Comparison of ENCODE assay signal across 23 cellular contexts in genomic region chr7:11551470-11551869, GRCh38.
"Had no signal": no experiment of that assay in that cellular context is flagged by ENCODE, and none has a peak within 500 bp of the region (broad histone marks: within the 10 kb centered on the region; RNA-seq: fewer than 3 reads in every experiment).

No MANE protein-coding gene starts in this region.

- FAIRE-seq: endothelial cell of umbilical vein, islet of Langerhans, keratinocyte had no signal

- ATAC-seq: gastrocnemius medialis, heart right ventricle, left cardiac atrium, left lung, left ventricle myocardium superior, lower lobe of right lung, mucosa of descending colon had no signal

- H3K36me3 ChIP-seq: esophagus muscularis mucosa, gastrocnemius medialis, heart right ventricle, left lung, lower lobe of right lung had no signal

- H3K4me3 ChIP-seq: coronary artery, dorsolateral prefrontal cortex, esophagus muscularis mucosa, gastrocnemius medialis, heart right ventricle, left lung, lower lobe of right lung, mucosa of descending colon had no signal

- DNase-seq: dermis blood vessel endothelial cell; dorsolateral prefrontal cortex; effector CD4-positive, alpha-beta T cell; effector memory CD4-positive, alpha-beta T cell; foreskin fibroblast; foreskin melanocyte; gastrocnemius medialis; glutamatergic neuron; head of caudate nucleus; heart right ventricle; hippocampal formation; left cardiac atrium; left lung; left ventricle myocardium superior; lower lobe of right lung; mesenchymal stem cell; mucosa of descending colon; naive B cell had no signal

- H3K27ac ChIP-seq: coronary artery, dorsolateral prefrontal cortex, esophagus muscularis mucosa, gastrocnemius medialis, heart right ventricle, left lung, lower lobe of right lung had no signal

- H3K9me3 ChIP-seq: esophagus muscularis mucosa, gastrocnemius medialis, left lung, lower lobe of right lung, mucosa of descending colon had no signal

- H3K27me3 ChIP-seq: dorsolateral prefrontal cortex, esophagus muscularis mucosa, gastrocnemius medialis, heart right ventricle, left lung had no signal

- H3K4me1 ChIP-seq: esophagus muscularis mucosa, gastrocnemius medialis, heart right ventricle, left lung, lower lobe of right lung had no signal
